ENCODE assay signal across 13 cellular contexts in genomic region chr1:210364479-210364878, GRCh38. TPM values are rescaled to one million over a fixed set of nuclear protein-coding genes. Genes with fewer than 3 reads are reported as not detected.
DNase-seq lines count a peak whose midpoint lies in the region; ATAC-seq, FAIRE-seq and TF ChIP-seq lines count a peak whose summit lies in the region.
"Had no signal": no experiment of that assay in that cellular context is flagged by ENCODE, and none has a peak within 500 bp of the region (broad histone marks: within the 10 kb centered on the region; RNA-seq: fewer than 3 reads in every experiment).

No MANE protein-coding gene starts in this region.

- TF ChIP-seq CTCF in bronchial epithelial cell (IDR thresholded peaks at IDR 0.05; ENCODE audit: insufficient read depth, low read length, severe bottlenecking) (no peak), heart right ventricle (IDR thresholded peaks at IDR 0.05) (no peak)

- no peak overlapping the region for H3K4me2 ChIP-seq in neuronal stem cell (ENCODE audit: insufficient read depth, low read length, poor library complexity, severe bottlenecking)

- H2AFZ ChIP-seq in neuronal stem cell (ENCODE audit: low read length), result peak overlapping the region; percentile 36

- FAIRE-seq in bronchial epithelial cell (lab: Jason Lieb, UNC), result no peak
- FAIRE-seq: islet of Langerhans had no signal

- H3K4me1 ChIP-seq in heart right ventricle, result peaks cover 0 to 26% (median 11%) of the 10 kb centered on the region in 9 donors
- peaks cover 5% of the 10 kb centered on the region in 2 donors for H3K4me1 ChIP-seq in neuronal stem cell (ENCODE audit: control insufficient read depth in 2 of 2, insufficient read depth in 1 of 2, low read depth in 1 of 2, low read length in 2 of 2)

- no peak overlapping the region for H2BK120ac ChIP-seq in neuronal stem cell (ENCODE audit: low read depth, low read length)

- no peak overlapping the region for H3K4ac ChIP-seq in neuronal stem cell (ENCODE audit: low read length)

- H3K14ac ChIP-seq in neuronal stem cell (ENCODE audit: low read length), result no peak overlapping the region

- H3K4me3 ChIP-seq in bronchial epithelial cell (ENCODE audit: low read depth, low read length), result no peak overlapping the region
- H3K4me3 ChIP-seq in heart right ventricle, result no peak overlapping the region
- peak overlapping the region in 1 of 2 donors; percentile 7 for H3K4me3 ChIP-seq in neuronal stem cell (ENCODE audit: low read length in 2 of 2)

- H3K79me1 ChIP-seq in neuronal stem cell (ENCODE audit: low read depth, low read length), result no peaks in the 10 kb centered on the region

- H2BK12ac ChIP-seq in neuronal stem cell (ENCODE audit: low read length), result no peak overlapping the region

- ATAC-seq in heart right ventricle (peak; percentile 34 to 64 (median 46)), GM19395 (IDR thresholded peaks at IDR 0.05; ENCODE audit: unreplicated experiment) (no peak), GM19351 (IDR thresholded peaks at IDR 0.05; ENCODE audit: unreplicated experiment) (no peak)

- 60 to 72% methylated on average over 5 of the region's 5 CpGs for WGBS in heart right ventricle, 2 donors
- no CpG with 5 or more reads among the region's 5 CpGs for WGBS in neuronal stem cell (ENCODE audit: extremely low coverage in 2 of 2, insufficient read length in 2 of 2, insufficient replicate concordance in 1 of 2), 2 donors

- H2AK5ac ChIP-seq in neuronal stem cell (ENCODE audit: low read depth, low read length), result no peak overlapping the region

- intact Hi-C loops in heart right ventricle (cut with DNase I), result loop anchor here in 3 of 10 donors (5.0 kb wide), 2 partner anchors 33 to 38 kb away; no protein-coding TSS in a partner anchor

- H3K18ac ChIP-seq in neuronal stem cell (ENCODE audit: low read length), result no peak overlapping the region

- H3K36me3 ChIP-seq in bronchial epithelial cell (ENCODE audit: control insufficient read depth, insufficient read depth, low read length) (no peaks in the 10 kb centered on the region), heart right ventricle (no peaks in the 10 kb centered on the region), neuronal stem cell (replicated peaks in 1 of 2; ENCODE audit: control insufficient read depth in 2 of 2, insufficient read depth in 2 of 2, low read length in 2 of 2) (peaks cover 0 to 2% of the 10 kb centered on the region in 2 donors)

- peak; percentile 21 for DNase-seq in ELF-1 (ENCODE audit: low read depth, low spot score)
- DNase-seq in bronchial epithelial cell (ENCODE audit: low read depth), result peak; percentile 73
- DNase-seq in heart right ventricle, result peak in 1 of 2 donors; percentile 16
- DNase-seq in neuronal stem cell (ENCODE audit: low spot score), result no peak
- DNase-seq in NCI-H1092 (lab: John Stamatoyannopoulos, UW), result no peak
- DNase-seq in hepatic stellate cell (ENCODE audit: low spot score), result no peak
- DNase-seq: activated CD4-positive, alpha-beta T cell treated with anti-CD3 and anti-CD28 coated beads, Interleukin-2, amount 10 ng/mL, durations not matched to agents 24 days and 14 days; activated naive CD4-positive, alpha-beta T cell treated with anti-CD3 and anti-CD28 coated beads, Interleukin-2, amount 50 U/mL, for 16 hours; NCI-H1436; stimulated activated CD4-positive, alpha-beta T cell treated with anti-CD3 and anti-CD28 coated beads, Interleukin-1b, Interleukin-23, amount 100 ng/mL, for 48 hours had no signal

- H3K27me3 ChIP-seq in bronchial epithelial cell (ENCODE audit: control insufficient read depth, insufficient read depth, low read length), result peaks cover 1% of the 10 kb centered on the region
- H3K27me3 ChIP-seq in heart right ventricle, result no peaks in the 10 kb centered on the region
- no peaks in the 10 kb centered on the region for H3K27me3 ChIP-seq in neuronal stem cell (ENCODE audit: control insufficient read depth in 3 of 3, insufficient read depth in 3 of 3, low read depth in 1 of 3, low read length in 3 of 3)

- no peak overlapping the region for H2BK5ac ChIP-seq in neuronal stem cell (ENCODE audit: low read length)

- no peak overlapping the region for H3K23ac ChIP-seq in neuronal stem cell (ENCODE audit: low read depth, low read length, poor library complexity)

- no peak overlapping the region for H4K8ac ChIP-seq in neuronal stem cell (ENCODE audit: low read depth, low read length)

- no peak overlapping the region for H4K91ac ChIP-seq in neuronal stem cell (ENCODE audit: low read depth, low read length, poor library complexity)

- H3K9ac ChIP-seq in neuronal stem cell (ENCODE audit: low read depth, low read length, poor library complexity), result no peak overlapping the region

- no peak overlapping the region for H2BK15ac ChIP-seq in neuronal stem cell (ENCODE audit: low read length)

- H3K27ac ChIP-seq in heart right ventricle, result peak overlapping the region in 5 of 10 donors; percentile 1 to 68 (median 41)
- H3K27ac ChIP-seq in neuronal stem cell (replicated peaks; ENCODE audit: low read length), result no peak overlapping the region

- H3K9me3 ChIP-seq in heart right ventricle, result no peaks in the 10 kb centered on the region
- H3K9me3 ChIP-seq in neuronal stem cell (replicated peaks in 1 of 2; ENCODE audit: control insufficient read depth in 2 of 2, insufficient read depth in 1 of 2, low read depth in 1 of 2, low read length in 2 of 2), result peaks cover 0 to 3% of the 10 kb centered on the region in 2 donors

RNA-seq across cellular contexts. Expression of gene HHAT, which starts 35.8 kb away (rescaled TPM):
- 2.9 and 4.0 TPM in 2 replicates for total RNA-seq in bronchial epithelial cell
- total RNA-seq in heart right ventricle, result 1 to 10 TPM in 9 of 10 donors, under 1 TPM in 1; 0.95 to 4.3 (median 2.6) TPM
- polyA plus RNA-seq in heart right ventricle, result 1 to 10 TPM in 1 of 2 donors, under 1 TPM in 1; 0.81 to 1.2 TPM
- 6.4 TPM for polyA plus RNA-seq in neuronal stem cell (2013, experiment 1 of 2)
- polyA plus RNA-seq in neuronal stem cell (2013, experiment 2 of 2), result 7.0 TPM

Comparison
In these comparisons a context has a peak if more than half of its experiments do, and no peak if none do; other contexts are left out.
1. DNase-seq: peak in ELF-1 (single experiment) and bronchial epithelial cell (single experiment); none in neuronal stem cell (single experiment), NCI-H1092 (single experiment) and hepatic stellate cell (single experiment).
2. ATAC-seq: peak in heart right ventricle (8 of 8); none in GM19395 (single experiment) and GM19351 (single experiment).